Comparison of ENCODE assay signal across 1 cellular context in the genomic region with DNA sequence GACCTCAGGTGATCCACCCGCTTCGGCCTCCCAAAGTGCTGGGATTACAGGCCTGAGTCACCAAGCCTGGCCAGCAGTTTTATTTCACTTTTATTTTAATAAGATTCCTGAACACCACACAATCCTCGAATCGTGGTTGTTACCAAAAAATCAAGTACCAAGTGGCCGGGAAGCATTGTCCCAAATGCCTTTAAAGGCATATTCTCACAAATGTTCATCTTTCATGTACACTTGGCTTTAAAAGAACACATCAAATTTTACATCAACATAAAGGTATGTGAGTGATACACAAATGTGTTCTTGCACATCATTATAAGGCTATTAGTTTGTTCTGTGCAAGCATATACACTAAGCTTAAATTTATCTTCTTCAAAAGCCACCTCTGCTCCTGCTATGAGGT.
A peak's percentile ranks its signal among the peaks of the same experiment; 100 is the strongest.
TF ChIP-seq lines count a peak whose summit lies in the region.

No MANE protein-coding gene starts in this region.

TF ChIP-seq in K562, 482 proteins besides CTCF, POLR2A, EP300 and RAD21:
- TF ChIP-seq POLR2AphosphoS2 (IDR thresholded peaks at IDR 0.05; ENCODE audit: low read length) (peak; percentile 62; the same call in 1 of the 2 replicates), ZNF764 (CRISPR knock-in tag; IDR thresholded peaks at IDR 0.05; ENCODE audit: low read depth) (no peak)
- TF ChIP-seq, protein P1, sequence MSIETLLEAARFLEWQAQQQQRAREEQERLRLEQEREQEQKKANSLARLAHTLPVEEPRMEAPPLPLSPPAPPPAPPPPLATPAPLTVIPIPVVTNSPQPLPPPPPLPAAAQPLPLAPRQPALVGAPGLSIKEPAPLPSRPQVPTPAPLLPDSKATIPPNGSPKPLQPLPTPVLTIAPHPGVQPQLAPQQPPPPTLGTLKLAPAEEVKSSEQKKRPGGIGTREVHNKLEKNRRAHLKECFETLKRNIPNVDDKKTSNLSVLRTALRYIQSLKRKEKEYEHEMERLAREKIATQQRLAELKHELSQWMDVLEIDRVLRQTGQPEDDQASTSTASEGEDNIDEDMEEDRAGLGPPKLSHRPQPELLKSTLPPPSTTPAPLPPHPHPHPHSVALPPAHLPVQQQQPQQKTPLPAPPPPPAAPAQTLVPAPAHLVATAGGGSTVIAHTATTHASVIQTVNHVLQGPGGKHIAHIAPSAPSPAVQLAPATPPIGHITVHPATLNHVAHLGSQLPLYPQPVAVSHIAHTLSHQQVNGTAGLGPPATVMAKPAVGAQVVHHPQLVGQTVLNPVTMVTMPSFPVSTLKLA (conservative IDR thresholded peaks at IDR 0.05): no peak
